In genomic region chr12:80186727-80187217, GRCh38 we compare ENCODE assay signal across 8 cellular contexts.
DNase-seq lines count a peak whose midpoint lies in the region; ATAC-seq and TF ChIP-seq lines count a peak whose summit lies in the region.

No MANE protein-coding gene starts in this region.

- H3K36me3 Mint-ChIP-seq in activated CD8-positive, alpha-beta memory T cell treated with anti-CD3 and anti-CD28 coated beads, Interleukin-2, amount 10 ng/mL, durations not matched to agents 7 days and 5 days, result no peaks in the 10 kb centered on the region
- H3K36me3 Mint-ChIP-seq in GM23338 (ENCODE audit: low read depth), result no peaks in the 10 kb centered on the region

- ATAC-seq in activated CD8-positive, alpha-beta memory T cell treated with anti-CD3 and anti-CD28 coated beads, Interleukin-2, amount 10 ng/mL, durations not matched to agents 7 days and 5 days, result peak; percentile 74
- ATAC-seq in GM23338 (peak; percentile 92), left lung (peak; percentile 94)

- H3K27ac ChIP-seq in GM23338 (ENCODE audit: low read depth) (peak overlapping the region; percentile 45; the same call in 1 of the 2 replicates), colonic mucosa (peak overlapping the region; percentile 25), left lung (peak overlapping the region; percentile 71 to 83)

- H3F3A ChIP-seq in GM23338 (replicated peaks; ENCODE audit: low read depth), result no peaks in the 10 kb centered on the region

- H3K4me1 Mint-ChIP-seq in activated CD8-positive, alpha-beta memory T cell treated with anti-CD3 and anti-CD28 coated beads, Interleukin-2, amount 10 ng/mL, durations not matched to agents 7 days and 5 days, result peaks cover 17% of the 10 kb centered on the region
- peaks cover 10% of the 10 kb centered on the region for H3K4me1 Mint-ChIP-seq in GM23338

- no peaks in the 10 kb centered on the region for H3K79me2 ChIP-seq in GM23338 (replicated peaks; ENCODE audit: insufficient read depth)

- peak; percentile 43 for DNase-seq in activated CD8-positive, alpha-beta memory T cell treated with anti-CD3 and anti-CD28 coated beads, Interleukin-2, amount 10 ng/mL, durations not matched to agents 7 days and 5 days
- DNase-seq in activated CD8-positive, alpha-beta memory T cell treated with anti-CD3 and anti-CD28 coated beads, Interleukin-2, amount 50 U/mL, for 4 hours, result no peak
- DNase-seq in GM23338 (ENCODE audit: low spot score), result peak; percentile 92
- DNase-seq in MG63, result peak; percentile 64
- peak; percentile 64 for DNase-seq in SK-N-DZ (ENCODE audit: low spot score)
- DNase-seq in colonic mucosa, result peak; percentile 54
- DNase-seq in left lung, result no peak
- DNase-seq in superior temporal gyrus (ENCODE audit: extremely low spot score), result peak; percentile 88

- H3K27me3 ChIP-seq in GM23338 (ENCODE audit: insufficient read depth) (no peaks in the 10 kb centered on the region), MG63 (no peaks in the 10 kb centered on the region), colonic mucosa (no peaks in the 10 kb centered on the region), left lung (no peaks in the 10 kb centered on the region)

- CTCF ChIA-PET in activated CD8-positive, alpha-beta memory T cell treated with anti-CD3 and anti-CD28 coated beads, Interleukin-2, amount 10 ng/mL, durations not matched to agents 7 days and 5 days (lab: Charles Lee), result interaction anchor here (0.6 to 1.7 kb wide), 11 partner anchors 9 to 629 kb away, joined by 3 to 4 read pairs (median 3); no protein-coding TSS in a partner anchor

- intact Hi-C loops in colonic mucosa (cut with DNase I) (loop anchor here (5.0 to 10.0 kb wide), 3 partner anchors 292 to 779 kb away; no protein-coding TSS in a partner anchor), left lung (cut with DNase I) (loop anchor here in 1 of 2 donors (5.0 kb wide), 1 partner anchor 629 kb away; no protein-coding TSS in a partner anchor)

- H3K36me3 ChIP-seq in GM23338 (ENCODE audit: insufficient read depth) (no peaks in the 10 kb centered on the region), MG63 (no peaks in the 10 kb centered on the region), colonic mucosa (no peaks in the 10 kb centered on the region), left lung (no peaks in the 10 kb centered on the region)

- H4K20me1 ChIP-seq in GM23338 (replicated peaks; ENCODE audit: insufficient read depth), result no peaks in the 10 kb centered on the region

- peaks cover 5% of the 10 kb centered on the region for H3K27me3 Mint-ChIP-seq in activated CD8-positive, alpha-beta memory T cell treated with anti-CD3 and anti-CD28 coated beads, Interleukin-2, amount 10 ng/mL, durations not matched to agents 7 days and 5 days
- no peaks in the 10 kb centered on the region for H3K27me3 Mint-ChIP-seq in GM23338 (ENCODE audit: insufficient read depth, low read depth, poor library complexity)

- H3K4me3 ChIP-seq in GM23338, result no peak overlapping the region
- no peak overlapping the region for H3K4me3 ChIP-seq in MG63
- no peak overlapping the region for H3K4me3 ChIP-seq in colonic mucosa
- H3K4me3 ChIP-seq in left lung, result no peak overlapping the region

- no peak overlapping the region for H3K9ac ChIP-seq in colonic mucosa (ENCODE audit: low read depth in 2 of 2, low read length in 2 of 2)

- H3K9me3 Mint-ChIP-seq in activated CD8-positive, alpha-beta memory T cell treated with anti-CD3 and anti-CD28 coated beads, Interleukin-2, amount 10 ng/mL, durations not matched to agents 7 days and 5 days (ENCODE audit: low read depth), result no peaks in the 10 kb centered on the region
- H3K9me3 Mint-ChIP-seq in GM23338, result no peaks in the 10 kb centered on the region

- no peak overlapping the region for H3K4me2 ChIP-seq in GM23338

- no peaks in the 10 kb centered on the region for H3K4me1 ChIP-seq in GM23338 (ENCODE audit: insufficient read depth)
- H3K4me1 ChIP-seq in colonic mucosa, result no peaks in the 10 kb centered on the region
- peaks cover 0 to 11% of the 10 kb centered on the region in 2 donors for H3K4me1 ChIP-seq in left lung

- no peak overlapping the region for H3K4me3 Mint-ChIP-seq in activated CD8-positive, alpha-beta memory T cell treated with anti-CD3 and anti-CD28 coated beads, Interleukin-2, amount 10 ng/mL, durations not matched to agents 7 days and 5 days
- no peak overlapping the region for H3K4me3 Mint-ChIP-seq in GM23338

- 0 out of 2 replicates have a peak, but pooled peaks cover 3% of the 10 kb centered on the region for H3K9me2 ChIP-seq in GM23338 (ENCODE audit: insufficient read depth)

- no peaks in the 10 kb centered on the region for H3K9me3 ChIP-seq in MG63
- H3K9me3 ChIP-seq in colonic mucosa, result no peaks in the 10 kb centered on the region
- no peaks in the 10 kb centered on the region for H3K9me3 ChIP-seq in left lung

- H3K27ac Mint-ChIP-seq in activated CD8-positive, alpha-beta memory T cell treated with anti-CD3 and anti-CD28 coated beads, Interleukin-2, amount 10 ng/mL, durations not matched to agents 7 days and 5 days, result no peak overlapping the region
- H3K27ac Mint-ChIP-seq in GM23338, result no peak overlapping the region

- no peak overlapping the region for H2AFZ ChIP-seq in GM23338

- TF ChIP-seq CTCF in GM23338 (conservative IDR thresholded peaks at IDR 0.05; ENCODE audit: low read depth in 2 of 2) (peak; percentile 88 to 90), colonic mucosa (IDR thresholded peaks at IDR 0.05) (peak; percentile 52), left lung (IDR thresholded peaks at IDR 0.05) (peak; percentile 69 to 77)

TF ChIP-seq in GM23338, 12 proteins besides CTCF, POLR2A, EP300 and RAD21 (continues in another document):
- TF ChIP-seq ETS1 (IDR thresholded peaks at IDR 0.05) (no peak), CREB1 (CRISPR knock-in tag; IDR thresholded peaks at IDR 0.05; ENCODE audit: low read depth) (peak; percentile 73), POLR2AphosphoS5 (IDR thresholded peaks at IDR 0.05; ENCODE audit: low read depth) (no peak), EZH2phosphoT487 (IDR thresholded peaks at IDR 0.05; ENCODE audit: unreplicated experiment) (no peak)

Comparison
In these comparisons a context has a peak if more than half of its experiments do, and no peak if none do; other contexts are left out.
1. DNase-seq: peak in activated CD8-positive, alpha-beta memory T cell treated with anti-CD3 and anti-CD28 coated beads, Interleukin-2, amount 10 ng/mL, durations not matched to agents 7 days and 5 days (single experiment), GM23338 (single experiment), MG63 (single experiment), SK-N-DZ (single experiment), colonic mucosa (single experiment) and superior temporal gyrus (single experiment); none in activated CD8-positive, alpha-beta memory T cell treated with anti-CD3 and anti-CD28 coated beads, Interleukin-2, amount 50 U/mL, for 4 hours (single experiment) and left lung (0 of 2).
2. H3K27ac ChIP-seq: peak in every context shown above with its lines; median percentile 77 in left lung; 45 in GM23338; 25 in colonic mucosa.
3. Peak in every context shown above with its lines, with median percentiles within 50 percentile points of each other: ATAC-seq and CTCF ChIP-seq.